8 cellular contexts compared by ENCODE assay signal in the genomic region with DNA sequence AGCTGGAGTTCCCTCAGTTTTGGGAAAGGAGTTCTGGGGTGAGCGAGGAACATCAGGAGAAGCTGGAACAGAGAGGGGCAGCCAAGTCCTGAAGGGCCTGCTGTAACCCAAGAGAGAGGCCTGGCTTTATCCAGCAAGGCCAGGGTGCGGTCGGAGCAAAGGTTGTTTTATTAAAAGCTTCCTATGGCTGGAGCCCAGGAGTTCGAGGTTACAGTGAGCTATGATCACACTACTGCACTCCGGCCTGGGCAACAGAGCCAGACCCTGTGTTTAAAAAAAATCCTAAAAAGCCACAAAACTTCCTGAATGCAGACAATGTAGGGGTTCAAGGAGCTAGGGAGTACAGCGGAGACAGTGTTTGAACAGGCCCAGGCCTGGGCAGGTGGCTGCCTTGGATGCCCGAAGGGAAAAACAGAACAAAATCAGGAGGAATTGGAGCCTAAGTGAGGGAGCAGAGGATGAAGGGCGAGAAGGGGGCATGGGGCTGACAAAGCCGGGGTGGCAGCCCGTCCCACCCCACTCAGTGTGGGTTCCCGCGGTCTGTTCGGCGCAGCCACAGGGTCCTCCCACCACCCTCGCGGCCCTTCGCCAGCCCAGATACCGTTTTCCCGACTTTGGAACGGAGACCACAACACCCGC. TPM values are rescaled to one million over a fixed set of nuclear protein-coding genes. Genes with fewer than 3 reads are reported as not detected.
DNase-seq lines count a peak whose midpoint lies in the region; ATAC-seq and TF ChIP-seq lines count a peak whose summit lies in the region.

No MANE protein-coding gene starts in this region.

- peak overlapping the region; percentile 88 for H3K9ac ChIP-seq in iPS-18a (ENCODE audit: low read length)

- H3K27me3 ChIP-seq in heart right ventricle (no peaks in the 10 kb centered on the region), iPS-18a (ENCODE audit: control insufficient read depth, insufficient read depth, low read length) (no peaks in the 10 kb centered on the region)

- H3K36me3 ChIP-seq in heart right ventricle (no peaks in the 10 kb centered on the region), iPS-18a (ENCODE audit: control insufficient read depth, low read depth, low read length) (no peaks in the 10 kb centered on the region)

- H3K9me3 Mint-ChIP-seq in activated naive CD8-positive, alpha-beta T cell treated with anti-CD3 and anti-CD28 coated beads for 36 hours, result no peaks in the 10 kb centered on the region
- no peaks in the 10 kb centered on the region for H3K9me3 Mint-ChIP-seq in stimulated activated effector memory CD8-positive, alpha-beta T cell treated with anti-CD3 and anti-CD28 coated beads, Interleukin-12 subunit alpha, Interleukin-12 subunit beta, amount 100 ng/mL, for 72 hours

- TF ChIP-seq CTCF in heart right ventricle (IDR thresholded peaks at IDR 0.05) (no peak), GM20000 (IDR thresholded peaks at IDR 0.05; ENCODE audit: extremely low read depth, missing control alignments) (no peak)

- no peaks in the 10 kb centered on the region for H3K9me3 ChIP-seq in heart right ventricle
- no peaks in the 10 kb centered on the region for H3K9me3 ChIP-seq in iPS-18a (ENCODE audit: control insufficient read depth, low read depth, low read length)

- H3K27ac ChIP-seq in heart right ventricle, result peak overlapping the region; percentile 95 to 100 (median 100)
- peak overlapping the region; percentile 70 for H3K27ac ChIP-seq in iPS-18a (ENCODE audit: low read length)

- peak overlapping the region; percentile 95 for H3K4me3 Mint-ChIP-seq in activated naive CD8-positive, alpha-beta T cell treated with anti-CD3 and anti-CD28 coated beads for 36 hours
- peak overlapping the region; percentile 95 for H3K4me3 Mint-ChIP-seq in stimulated activated effector memory CD8-positive, alpha-beta T cell treated with anti-CD3 and anti-CD28 coated beads, Interleukin-12 subunit alpha, Interleukin-12 subunit beta, amount 100 ng/mL, for 72 hours

- no peak for DNase-seq in heart right ventricle
- no peak for DNase-seq in cardiac septum (ENCODE audit: low spot score)
- DNase-seq in activated naive CD8-positive, alpha-beta T cell treated with anti-CD3 and anti-CD28 coated beads for 36 hours, result no peak
- DNase-seq in stimulated activated effector memory CD8-positive, alpha-beta T cell treated with anti-CD3 and anti-CD28 coated beads, Interleukin-12 subunit alpha, Interleukin-12 subunit beta, amount 100 ng/mL, for 72 hours (ENCODE audit: low spot score in 2 of 2), result no peak
- no peak for DNase-seq in NCI-H1092 treated with DMSO at 0.1 percent for 48 hours (lab: John Stamatoyannopoulos, UW)
- DNase-seq in GM20000 (ENCODE audit: low spot score), result no peak

- H3K36me3 Mint-ChIP-seq in activated naive CD8-positive, alpha-beta T cell treated with anti-CD3 and anti-CD28 coated beads for 36 hours, result peaks cover 6% of the 10 kb centered on the region
- H3K36me3 Mint-ChIP-seq in stimulated activated effector memory CD8-positive, alpha-beta T cell treated with anti-CD3 and anti-CD28 coated beads, Interleukin-12 subunit alpha, Interleukin-12 subunit beta, amount 100 ng/mL, for 72 hours, result peaks cover 22% of the 10 kb centered on the region

- intact Hi-C loops in heart right ventricle (cut with DNase I), result loop anchor here in 5 of 10 donors (1.0 to 10.0 kb wide), 6 partner anchors 11 to 62 kb away; a partner anchor contains a TSS
- intact Hi-C loops in cardiac septum (cut with DNase I), result loop anchor here (2.0 kb wide), 1 partner anchor 16 kb away; no protein-coding TSS in a partner anchor

- H3K4me3 ChIP-seq in heart right ventricle, result peak overlapping the region; percentile 54 to 92 (median 73)
- H3K4me3 ChIP-seq in iPS-18a (ENCODE audit: low read length), result peak overlapping the region; percentile 81

- H3K27ac Mint-ChIP-seq in activated naive CD8-positive, alpha-beta T cell treated with anti-CD3 and anti-CD28 coated beads for 36 hours, result peak overlapping the region; percentile 99
- H3K27ac Mint-ChIP-seq in stimulated activated effector memory CD8-positive, alpha-beta T cell treated with anti-CD3 and anti-CD28 coated beads, Interleukin-12 subunit alpha, Interleukin-12 subunit beta, amount 100 ng/mL, for 72 hours, result peak overlapping the region; percentile 98

- no peaks in the 10 kb centered on the region for H3K27me3 Mint-ChIP-seq in activated naive CD8-positive, alpha-beta T cell treated with anti-CD3 and anti-CD28 coated beads for 36 hours

- peaks cover 27% of the 10 kb centered on the region for H3K4me1 Mint-ChIP-seq in activated naive CD8-positive, alpha-beta T cell treated with anti-CD3 and anti-CD28 coated beads for 36 hours
- H3K4me1 Mint-ChIP-seq in stimulated activated effector memory CD8-positive, alpha-beta T cell treated with anti-CD3 and anti-CD28 coated beads, Interleukin-12 subunit alpha, Interleukin-12 subunit beta, amount 100 ng/mL, for 72 hours, result peaks cover 30% of the 10 kb centered on the region

- peak in 3 of 8 donors; percentile 29 to 35 (median 31) for ATAC-seq in heart right ventricle
- peak; percentile 14 for ATAC-seq in HG03520 (IDR thresholded peaks at IDR 0.05; ENCODE audit: unreplicated experiment)
- ATAC-seq in stimulated activated effector memory CD8-positive, alpha-beta T cell treated with anti-CD3 and anti-CD28 coated beads, Interleukin-12 subunit alpha, Interleukin-12 subunit beta, amount 100 ng/mL, for 72 hours, result peak; percentile 54

- 9 to 10% methylated on average over 21 of the region's 21 CpGs for WGBS in heart right ventricle, 2 donors

- peaks cover 17 to 71% (median 63%) of the 10 kb centered on the region in 9 donors for H3K4me1 ChIP-seq in heart right ventricle
- H3K4me1 ChIP-seq in iPS-18a (ENCODE audit: control insufficient read depth, low read depth, low read length), result peaks cover 20% of the 10 kb centered on the region

RNA-seq across cellular contexts. Expression of a gene that starts 22.1 kb away (rescaled TPM):
- total RNA-seq in heart right ventricle, result 1,000 to 10,000 TPM; 4,742 to 8,462 (median 5,956) TPM
- polyA plus RNA-seq in heart right ventricle, result 1,000 to 10,000 TPM in 1 of 2 donors, 100 to 1,000 TPM in 1; 205 to 8,339 TPM
- total RNA-seq in cardiac septum, result 9,850 TPM
- total RNA-seq in activated naive CD8-positive, alpha-beta T cell treated with anti-CD3 and anti-CD28 coated beads for 36 hours, result 1,000 to 10,000 TPM; 2,463 to 2,829 TPM

RNA-seq across cellular contexts. Expression of a gene that starts 48.1 kb away (rescaled TPM):
- total RNA-seq in heart right ventricle (10 to 100 TPM; 47.4 to 66.9 (median 55.6) TPM), cardiac septum (60.2 TPM)
- 100 to 1,000 TPM in 1 of 2 donors, 10 to 100 TPM in 1; 90.0 to 130 TPM for polyA plus RNA-seq in heart right ventricle
- 10 to 100 TPM; 70.5 to 80.3 TPM for total RNA-seq in activated naive CD8-positive, alpha-beta T cell treated with anti-CD3 and anti-CD28 coated beads for 36 hours

RNA-seq across cellular contexts. Expression of a gene that starts 54.2 kb away (rescaled TPM):
- total RNA-seq in heart right ventricle (100 to 1,000 TPM; 284 to 808 (median 432) TPM), cardiac septum (668 TPM)
- polyA plus RNA-seq in heart right ventricle, result 1,000 to 10,000 TPM in 1 of 2 donors, 100 to 1,000 TPM in 1; 103 to 1,899 TPM
- 100 to 1,000 TPM; 136 to 155 TPM for total RNA-seq in activated naive CD8-positive, alpha-beta T cell treated with anti-CD3 and anti-CD28 coated beads for 36 hours
